Comparison of ENCODE assay signal across 14 cellular contexts in genomic region chr2:68371581-68371980, GRCh38. TPM values are rescaled to one million over a fixed set of nuclear protein-coding genes. Genes with fewer than 3 reads are reported as not detected.
DNase-seq lines count a peak whose midpoint lies in the region; ATAC-seq and TF ChIP-seq lines count a peak whose summit lies in the region.
"Had no signal": no experiment of that assay in that cellular context is flagged by ENCODE, and none has a peak within 500 bp of the region (broad histone marks: within the 10 kb centered on the region; RNA-seq: fewer than 3 reads in every experiment).

No MANE protein-coding gene starts in this region.

- H3K4me3 ChIP-seq in CD4-positive, CD25-positive, alpha-beta regulatory T cell (ENCODE audit: low read depth, low read length) = peak overlapping the region; percentile 41
- H3K4me3 ChIP-seq in NB4 (ENCODE audit: low read depth, low read length) = peak overlapping the region; percentile 29

- H3K36me3 Mint-ChIP-seq in CD4-positive, CD25-positive, alpha-beta regulatory T cell = peaks cover 3% of the 10 kb centered on the region
- H3K36me3 Mint-ChIP-seq in immature natural killer cell = peaks cover 38 to 44% (median 41%) of the 10 kb centered on the region in 3 donors

- no peak for ATAC-seq in CD4-positive, CD25-positive, alpha-beta regulatory T cell (ENCODE audit: low read depth in 2 of 2)
- peak; percentile 34 for ATAC-seq in GM21723 (IDR thresholded peaks at IDR 0.05; ENCODE audit: unreplicated experiment)
- no peak for ATAC-seq in GM18498 (IDR thresholded peaks at IDR 0.05; ENCODE audit: unreplicated experiment)
- ATAC-seq in HG02852 (IDR thresholded peaks at IDR 0.05; ENCODE audit: unreplicated experiment) = no peak

- no peak overlapping the region for H3K27ac Mint-ChIP-seq in CD4-positive, CD25-positive, alpha-beta regulatory T cell
- peak overlapping the region; percentile 70 to 99 (median 88) for H3K27ac Mint-ChIP-seq in immature natural killer cell

- no peak for TF ChIP-seq POLR2A in NB4 (IDR thresholded peaks at IDR 0.05; ENCODE audit: extremely low read depth, insufficient read length)

- no peaks in the 10 kb centered on the region for H3K36me3 ChIP-seq in CD4-positive, CD25-positive, alpha-beta regulatory T cell (ENCODE audit: control insufficient read depth, insufficient read depth, low read length)

- H3K27ac ChIP-seq in CD4-positive, CD25-positive, alpha-beta regulatory T cell (ENCODE audit: insufficient read depth, low read length, poor library complexity, severe bottlenecking) = no peak overlapping the region
- H3K27ac ChIP-seq: VCaP had no signal

- H3K27me3 Mint-ChIP-seq in CD4-positive, CD25-positive, alpha-beta regulatory T cell = no peaks in the 10 kb centered on the region
- peaks cover 0 to 1% (median 0%) of the 10 kb centered on the region in 3 donors for H3K27me3 Mint-ChIP-seq in immature natural killer cell (ENCODE audit: low read depth in 3 of 3)

- H3K4me1 Mint-ChIP-seq in CD4-positive, CD25-positive, alpha-beta regulatory T cell = peaks cover 0 to 5% (median under 1%) of the 10 kb centered on the region in 4 donors
- peaks cover 87 to 96% of the 10 kb centered on the region in 2 donors for H3K4me1 Mint-ChIP-seq in immature natural killer cell

- peaks cover 0 to 6% (median 3%) of the 10 kb centered on the region in 7 donors for H3K9me3 Mint-ChIP-seq in CD4-positive, CD25-positive, alpha-beta regulatory T cell
- H3K9me3 Mint-ChIP-seq in immature natural killer cell = no peaks in the 10 kb centered on the region

- peak in 1 of 3 donors; percentile 6 for DNase-seq in CD4-positive, CD25-positive, alpha-beta regulatory T cell
- DNase-seq in NB4 (ENCODE audit: low read depth) = no peak
- peak in 2 of 3 donors; percentile 39 to 46 for DNase-seq in immature natural killer cell
- no peak for DNase-seq in NCI-H2081 (lab: John Stamatoyannopoulos, UW)
- no peak for DNase-seq in NCI-H128 (lab: John Stamatoyannopoulos, UW; ENCODE audit: unreplicated experiment)
- DNase-seq: activated CD8-positive, alpha-beta memory T cell treated with anti-CD3 and anti-CD28 coated beads, Interleukin-2, amount 50 U/mL, for 4 hours; NCI-H1694; stimulated activated naive CD4-positive, alpha-beta T cell had no signal

- H3K4me3 Mint-ChIP-seq in CD4-positive, CD25-positive, alpha-beta regulatory T cell = no peak overlapping the region
- H3K4me3 Mint-ChIP-seq in immature natural killer cell = peak overlapping the region; percentile 65 to 99 (median 98)

- no peaks in the 10 kb centered on the region for H3K27me3 ChIP-seq in CD4-positive, CD25-positive, alpha-beta regulatory T cell (ENCODE audit: control insufficient read depth, insufficient read depth, low read length)

- TF ChIP-seq CTCF in NB4 (IDR thresholded peaks at IDR 0.05; ENCODE audit: low read depth, low read length) = no peak

- peaks cover 7% of the 10 kb centered on the region for H3K4me1 ChIP-seq in CD4-positive, CD25-positive, alpha-beta regulatory T cell (ENCODE audit: control insufficient read depth, insufficient read depth, low read length, poor library complexity, severe bottlenecking)

- H3K9me3 ChIP-seq in CD4-positive, CD25-positive, alpha-beta regulatory T cell (ENCODE audit: control insufficient read depth in 2 of 2, low read length in 2 of 2) = peaks cover 7 to 9% of the 10 kb centered on the region in 2 experiments

RNA-seq across cellular contexts. Expression of gene PLEK, which starts 6.5 kb away (rescaled TPM):
- 10.1 TPM for total RNA-seq in CD4-positive, CD25-positive, alpha-beta regulatory T cell
- 1 to 10 TPM; 2.2 to 8.7 (median 5.1) TPM for polyA plus RNA-seq in CD4-positive, CD25-positive, alpha-beta regulatory T cell
- 100 to 1,000 TPM; 494 to 692 (median 535) TPM for polyA plus RNA-seq in immature natural killer cell
- total RNA-seq: G401 had no signal
- polyA plus RNA-seq: BJ had no signal

RNA-seq across cellular contexts. Expression of gene CNRIP1, which starts 51.8 kb away (rescaled TPM):
- total RNA-seq in CD4-positive, CD25-positive, alpha-beta regulatory T cell = not detected
- under 1 TPM in 1 of 4 donors, not detected in 3; 0.22 TPM for polyA plus RNA-seq in CD4-positive, CD25-positive, alpha-beta regulatory T cell
- not detected for polyA plus RNA-seq in immature natural killer cell

Comparison
In these comparisons a context has a peak if more than half of its experiments do, and no peak if none do; other contexts are left out.
1. DNase-seq: peak in immature natural killer cell (2 of 3); none in NB4 (single experiment), NCI-H2081 (0 of 2) and NCI-H128 (single experiment).
2. H3K27ac Mint-ChIP-seq: peak in immature natural killer cell (6 of 6); none in CD4-positive, CD25-positive, alpha-beta regulatory T cell (0 of 3).
3. H3K4me3 Mint-ChIP-seq: peak in immature natural killer cell (5 of 5); none in CD4-positive, CD25-positive, alpha-beta regulatory T cell (0 of 4).
4. RNA of gene PLEK, which starts 6.5 kb away (polyA plus RNA-seq): 494 to 692 TPM in immature natural killer cell; 2.2 to 8.7 TPM in CD4-positive, CD25-positive, alpha-beta regulatory T cell; every median in the first group is over 10 times any median in the second.